13 cellular contexts compared by ENCODE assay signal in the genomic region with DNA sequence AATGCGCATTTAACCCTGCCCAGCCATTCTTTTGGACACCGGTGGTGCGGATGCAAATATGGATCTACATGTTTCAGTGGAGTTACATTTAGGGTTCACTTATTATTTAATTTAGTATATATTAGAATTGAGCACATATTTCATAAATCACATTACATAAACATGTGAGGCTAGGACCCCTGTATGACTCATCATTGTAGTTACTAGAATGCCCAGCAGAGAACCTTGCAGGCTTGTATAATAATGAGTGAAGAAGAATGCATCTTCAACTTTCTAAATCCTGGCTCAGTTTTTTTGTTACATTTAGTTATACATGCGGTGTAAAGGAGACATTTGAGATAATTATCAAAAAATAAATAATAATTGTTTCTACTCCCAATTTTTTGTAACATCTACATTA.
DNase-seq lines count a peak whose midpoint lies in the region; ATAC-seq and TF ChIP-seq lines count a peak whose summit lies in the region.
"Had no signal": no experiment of that assay in that cellular context is flagged by ENCODE, and none has a peak within 500 bp of the region (broad histone marks: within the 10 kb centered on the region; RNA-seq: fewer than 3 reads in every experiment).

No MANE protein-coding gene starts in this region.

- ATAC-seq in GM18511 (IDR thresholded peaks at IDR 0.05; ENCODE audit: unreplicated experiment) = peak; percentile 40
- ATAC-seq in gastrocnemius medialis = no peak

- H3K9me3 ChIP-seq in SK-N-SH = no peaks in the 10 kb centered on the region; the same call in 1 of the 2 replicates
- H3K9me3 ChIP-seq in gastrocnemius medialis = no peaks in the 10 kb centered on the region

- H3F3A ChIP-seq in SK-N-SH (replicated peaks; ENCODE audit: insufficient read depth) = peaks cover 15% of the 10 kb centered on the region

- POLR2A ChIA-PET in SK-N-SH (lab: Yijun Ruan, JAX) = no interaction called here

- intact Hi-C loops in gastrocnemius medialis (cut with DNase I; ENCODE audit: low total_unique reads) = loop anchor here (10.0 kb wide), 1 partner anchor 206 kb away; no protein-coding TSS in a partner anchor

- no peaks in the 10 kb centered on the region; the same call in 1 of the 2 replicates for H3K27me3 ChIP-seq in SK-N-SH (ENCODE audit: insufficient read depth)
- H3K27me3 ChIP-seq in gastrocnemius medialis = no peaks in the 10 kb centered on the region

- peaks cover 0 to 19% of the 10 kb centered on the region in 2 experiments; a peak in 2 of 4 replicates for H3K4me1 ChIP-seq in SK-N-SH (ENCODE audit: control insufficient read depth in 1 of 2, insufficient read depth in 2 of 2, low read depth in 1 of 2, low read length in 1 of 2)
- H3K4me1 ChIP-seq in gastrocnemius medialis = peaks cover 15 to 17% of the 10 kb centered on the region in 2 donors

- no peak overlapping the region; the same call in 1 of the 2 replicates for H3K9ac ChIP-seq in SK-N-SH

- peak; percentile 36; the same call in 1 of the 2 replicates for TF ChIP-seq CTCF in SK-N-SH (IDR thresholded peaks at IDR 0.05)
- peak; percentile 24 for TF ChIP-seq CTCF in fibroblast of mammary gland (conservative IDR thresholded peaks at IDR 0.05; ENCODE audit: control insufficient read depth, insufficient read depth, low read depth, low read length)
- no peak for TF ChIP-seq CTCF in gastrocnemius medialis (IDR thresholded peaks at IDR 0.05 in 4 of 5, conservative IDR thresholded peaks at IDR 0.05 in 1 of 5)

- no peak for TF ChIP-seq POLR2A in gastrocnemius medialis (IDR thresholded peaks at IDR 0.05)

- WGBS in SK-N-SH (ENCODE audit: low lambda C conversion rate) = 42% methylated on average over 4 of the region's 4 CpGs

- DNase-seq in SK-N-SH (no peak), fibroblast of mammary gland (ENCODE audit: low read depth) (peak; percentile 73), gastrocnemius medialis (no peak), NCI-H187 (lab: John Stamatoyannopoulos, UW) (no peak), NOMO-1 (lab: John Stamatoyannopoulos, UW; ENCODE audit: unreplicated experiment in 2 of 2) (no peak), HT-29 (ENCODE audit: low spot score) (no peak), AG08396 (ENCODE audit: low spot score) (no peak)
- DNase-seq: activated CD4-positive, alpha-beta T cell treated with anti-CD3 and anti-CD28 coated beads for 48 hours; activated effector memory CD4-positive, alpha-beta T cell treated with Interleukin-2 at 50 U/mL for 16 hours; NCI-H1092 treated with DMSO at 0.1 percent for 48 hours; posterior cingulate gyrus had no signal

- CTCF ChIA-PET in SK-N-SH (lab: Yijun Ruan, JAX) = no interaction called here

- H3K27ac ChIP-seq in SK-N-SH (ENCODE audit: low read depth in 2 of 2, low read length in 1 of 2) (peak overlapping the region in 1 of 2 experiments; percentile 86; a peak in 2 of 4 replicates), gastrocnemius medialis (peak overlapping the region; percentile 8 to 49 (median 37))

- in situ Hi-C loops in gastrocnemius medialis (cut with MboI; ENCODE audit: low sequenced_read_pairs in 4 of 4) = no loop called here

- TF ChIP-seq EP300 in SK-N-SH (IDR thresholded peaks at IDR 0.05; ENCODE audit: borderline replicate concordance in 1 of 2, low read depth in 1 of 2, low read length in 1 of 2) = no peak

- no peaks in the 10 kb centered on the region for H3K9me2 ChIP-seq in SK-N-SH

- no peaks in the 10 kb centered on the region for H4K20me1 ChIP-seq in SK-N-SH (ENCODE audit: insufficient read depth)

- no peaks in the 10 kb centered on the region for H3K79me2 ChIP-seq in SK-N-SH (ENCODE audit: insufficient read depth)

- no peak overlapping the region for H3K4me2 ChIP-seq in SK-N-SH

- no peak overlapping the region for H3K4me3 ChIP-seq in SK-N-SH (ENCODE audit: low read depth in 2 of 2, low read length in 1 of 2)
- H3K4me3 ChIP-seq in fibroblast of mammary gland (ENCODE audit: control insufficient read depth, low read depth, low read length) = no peak overlapping the region
- no peak overlapping the region for H3K4me3 ChIP-seq in gastrocnemius medialis
- H3K4me3 ChIP-seq: lung had no signal

- TF ChIP-seq RAD21 in SK-N-SH (IDR thresholded peaks at IDR 0.05; ENCODE audit: low read length) = no peak

- H3K36me3 ChIP-seq in SK-N-SH (replicated peaks in 1 of 2; ENCODE audit: control insufficient read depth in 1 of 2, insufficient read depth in 2 of 2, low read length in 1 of 2) = no peaks in the 10 kb centered on the region
- no peaks in the 10 kb centered on the region for H3K36me3 ChIP-seq in gastrocnemius medialis

- no peak overlapping the region for H2AFZ ChIP-seq in SK-N-SH (ENCODE audit: low read depth)

TF ChIP-seq in SK-N-SH, 30 proteins besides CTCF, POLR2A, EP300 and RAD21:
- TF ChIP-seq, protein P1, sequence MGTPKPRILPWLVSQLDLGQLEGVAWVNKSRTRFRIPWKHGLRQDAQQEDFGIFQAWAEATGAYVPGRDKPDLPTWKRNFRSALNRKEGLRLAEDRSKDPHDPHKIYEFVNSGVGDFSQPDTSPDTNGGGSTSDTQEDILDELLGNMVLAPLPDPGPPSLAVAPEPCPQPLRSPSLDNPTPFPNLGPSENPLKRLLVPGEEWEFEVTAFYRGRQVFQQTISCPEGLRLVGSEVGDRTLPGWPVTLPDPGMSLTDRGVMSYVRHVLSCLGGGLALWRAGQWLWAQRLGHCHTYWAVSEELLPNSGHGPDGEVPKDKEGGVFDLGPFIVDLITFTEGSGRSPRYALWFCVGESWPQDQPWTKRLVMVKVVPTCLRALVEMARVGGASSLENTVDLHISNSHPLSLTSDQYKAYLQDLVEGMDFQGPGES (IDR thresholded peaks at IDR 0.05; ENCODE audit: low read depth, low read length) = no peak

Comparison
In these comparisons a context has a peak if more than half of its experiments do, and no peak if none do; other contexts are left out.
1. CTCF ChIP-seq: peak in SK-N-SH (single experiment) and fibroblast of mammary gland (single experiment); none in gastrocnemius medialis (0 of 5).